ENCODE assay signal across 7 cellular contexts in genomic region chr14:69484444-69485113, GRCh38. TPM values are rescaled to one million over a fixed set of nuclear protein-coding genes. Genes with fewer than 3 reads are reported as not detected.
DNase-seq lines count a peak whose midpoint lies in the region; ATAC-seq, FAIRE-seq and TF ChIP-seq lines count a peak whose summit lies in the region.

Gene PLEKHD1 (plus strand): TSS chr14:69484728. CDS start chr14:69484966, 238 bp downstream.

- H3K27ac Mint-ChIP-seq in stimulated activated naive CD8-positive, alpha-beta T cell treated with anti-CD3 and anti-CD28 coated beads, Interleukin-15, amount 100 ng/mL, for 72 hours, result no peak within 1 kb of the TSS
- no peak within 1 kb of the TSS for H3K27ac Mint-ChIP-seq in activated CD8-positive, alpha-beta memory T cell treated with anti-CD3 and anti-CD28 coated beads, Interleukin-2, amount 10 ng/mL, durations not matched to agents 7 days and 5 days

- no peak for TF ChIP-seq CTCF in kidney (IDR thresholded peaks at IDR 0.05; ENCODE audit: borderline replicate concordance, extremely low read depth, insufficient read depth)

- H3K4me1 Mint-ChIP-seq in stimulated activated naive CD8-positive, alpha-beta T cell treated with anti-CD3 and anti-CD28 coated beads, Interleukin-15, amount 100 ng/mL, for 72 hours, result peaks cover 5% of the 10 kb centered on the region
- peaks cover 7% of the 10 kb centered on the region for H3K4me1 Mint-ChIP-seq in activated CD8-positive, alpha-beta memory T cell treated with anti-CD3 and anti-CD28 coated beads, Interleukin-2, amount 10 ng/mL, durations not matched to agents 7 days and 5 days

- H3K27ac ChIP-seq in HUES64 (ENCODE audit: low read depth, low read length), result no peak within 1 kb of the TSS
- H3K27ac ChIP-seq in kidney (ENCODE audit: low read depth in 2 of 2, low read length in 2 of 2), result no peak within 1 kb of the TSS

- peaks cover 79% of the 10 kb centered on the region for H3K27me3 ChIP-seq in HUES64 (ENCODE audit: insufficient read depth, low read length)

- H3K27me3 Mint-ChIP-seq in stimulated activated naive CD8-positive, alpha-beta T cell treated with anti-CD3 and anti-CD28 coated beads, Interleukin-15, amount 100 ng/mL, for 72 hours, result peaks cover 68% of the 10 kb centered on the region
- H3K27me3 Mint-ChIP-seq in activated CD8-positive, alpha-beta memory T cell treated with anti-CD3 and anti-CD28 coated beads, Interleukin-2, amount 10 ng/mL, durations not matched to agents 7 days and 5 days, result peaks cover 56% of the 10 kb centered on the region

- CTCF ChIA-PET in activated CD8-positive, alpha-beta memory T cell treated with anti-CD3 and anti-CD28 coated beads, Interleukin-2, amount 10 ng/mL, durations not matched to agents 7 days and 5 days (lab: Charles Lee), result no interaction called here

- DNase-seq in astrocyte of the hippocampus (ENCODE audit: low read depth, low spot score) (peak; percentile 18), kidney (no peak), mucosa of gallbladder (ENCODE audit: low spot score) (no peak)
- peak in 1 of 2 donors; percentile 14 for DNase-seq in stimulated activated naive CD8-positive, alpha-beta T cell treated with anti-CD3 and anti-CD28 coated beads, Interleukin-15, amount 100 ng/mL, for 72 hours
- DNase-seq in activated CD8-positive, alpha-beta memory T cell treated with anti-CD3 and anti-CD28 coated beads, Interleukin-2, amount 10 ng/mL, durations not matched to agents 7 days and 5 days, result no peak

- H3K9me3 Mint-ChIP-seq in stimulated activated naive CD8-positive, alpha-beta T cell treated with anti-CD3 and anti-CD28 coated beads, Interleukin-15, amount 100 ng/mL, for 72 hours, result no peaks in the 10 kb centered on the region
- no peaks in the 10 kb centered on the region for H3K9me3 Mint-ChIP-seq in activated CD8-positive, alpha-beta memory T cell treated with anti-CD3 and anti-CD28 coated beads, Interleukin-2, amount 10 ng/mL, durations not matched to agents 7 days and 5 days (ENCODE audit: low read depth)

- peak; percentile 35 for ATAC-seq in stimulated activated naive CD8-positive, alpha-beta T cell treated with anti-CD3 and anti-CD28 coated beads, Interleukin-15, amount 100 ng/mL, for 72 hours
- no peak for ATAC-seq in GM18867 (IDR thresholded peaks at IDR 0.05; ENCODE audit: unreplicated experiment)
- no peak for ATAC-seq in activated CD8-positive, alpha-beta memory T cell treated with anti-CD3 and anti-CD28 coated beads, Interleukin-2, amount 10 ng/mL, durations not matched to agents 7 days and 5 days

- intact Hi-C loops in kidney (cut with DNase I), result no loop called here

- 2% methylated on average over 72 of the region's 72 CpGs for WGBS in HUES64

- H3K36me3 Mint-ChIP-seq in activated CD8-positive, alpha-beta memory T cell treated with anti-CD3 and anti-CD28 coated beads, Interleukin-2, amount 10 ng/mL, durations not matched to agents 7 days and 5 days, result no peaks in the 10 kb centered on the region

- H3K4me3 ChIP-seq in HUES64 (ENCODE audit: low read length), result peak within 1 kb of the TSS; percentile 59
- peak within 1 kb of the TSS; percentile 28 to 49 for H3K4me3 ChIP-seq in kidney (ENCODE audit: low read length in 2 of 2)

- no peak for FAIRE-seq in kidney (lab: Jason Lieb, UNC)

- H3K4me1 ChIP-seq in HUES64 (ENCODE audit: insufficient read depth, low read length), result peaks cover 7% of the 10 kb centered on the region; the same call in 1 of the 2 replicates
- H3K4me1 ChIP-seq in kidney (ENCODE audit: control insufficient read depth in 1 of 2, insufficient read depth in 1 of 2, low read depth in 1 of 2, low read length in 2 of 2), result peaks cover 0 to 16% of the 10 kb centered on the region in 2 donors

- H3K9me3 ChIP-seq in HUES64 (ENCODE audit: insufficient read depth, low read depth, low read length) (no peaks in the 10 kb centered on the region), kidney (ENCODE audit: control insufficient read depth in 1 of 2, low read length in 2 of 2) (no peaks in the 10 kb centered on the region)

- no peak within 1 kb of the TSS; the same call in 1 of the 2 replicates for H3K9ac ChIP-seq in HUES64 (ENCODE audit: low read depth, low read length)
- no peak within 1 kb of the TSS for H3K9ac ChIP-seq in kidney (ENCODE audit: low read length in 2 of 2)

- H3K36me3 ChIP-seq in HUES64 (ENCODE audit: insufficient read depth, low read length) (no peaks in the 10 kb centered on the region), kidney (ENCODE audit: control insufficient read depth in 1 of 2, insufficient read depth in 2 of 2, low read length in 2 of 2) (no peaks in the 10 kb centered on the region)

- H3K4me3 Mint-ChIP-seq in stimulated activated naive CD8-positive, alpha-beta T cell treated with anti-CD3 and anti-CD28 coated beads, Interleukin-15, amount 100 ng/mL, for 72 hours, result peak within 1 kb of the TSS in 1 of 2 donors; percentile 64
- H3K4me3 Mint-ChIP-seq in activated CD8-positive, alpha-beta memory T cell treated with anti-CD3 and anti-CD28 coated beads, Interleukin-2, amount 10 ng/mL, durations not matched to agents 7 days and 5 days, result no peak within 1 kb of the TSS

RNA-seq across cellular contexts. Expression of gene PLEKHD1, which starts in this region (rescaled TPM):
- 0.25 TPM for polyA plus RNA-seq in HUES64 (2013, experiment 1 of 2)
- 0.25 TPM for polyA plus RNA-seq in HUES64 (2013, experiment 2 of 2)
- 0.25 TPM for total RNA-seq in kidney
- 3.4 TPM for polyA plus RNA-seq in kidney (ENCODE audit: insufficient read depth, low read depth, low replicate concordance)
- 0.06 TPM for total RNA-seq in mucosa of gallbladder
- total RNA-seq in activated CD8-positive, alpha-beta memory T cell treated with anti-CD3 and anti-CD28 coated beads, Interleukin-2, amount 10 ng/mL, durations not matched to agents 7 days and 5 days, result under 1 TPM; 0.05 to 0.12 TPM
